Comparison of ENCODE assay signal across 14 cellular contexts in genomic region chr5:179357036-179357435, GRCh38. TPM values are rescaled to one million over a fixed set of nuclear protein-coding genes. Genes with fewer than 3 reads are reported as not detected.
"Had no signal": no experiment of that assay in that cellular context is flagged by ENCODE, and none has a peak within 500 bp of the region (broad histone marks: within the 10 kb centered on the region; RNA-seq: fewer than 3 reads in every experiment).

No MANE protein-coding gene starts in this region.

- H3K27ac ChIP-seq: breast epithelium, neutrophil, parathyroid adenoma had no signal

- H3K9me3 ChIP-seq: neutrophil had no signal

- H3K79me2 ChIP-seq: parathyroid adenoma had no signal

- H3K4me1 ChIP-seq: breast epithelium, parathyroid adenoma had no signal

- H3K9ac ChIP-seq: parathyroid adenoma had no signal

- DNase-seq: activated naive CD8-positive, alpha-beta T cell treated with anti-CD3 and anti-CD28 coated beads, Interleukin-2, amount 10 ng/mL, durations not matched to agents 7 days and 5 days; aorta; heart right ventricle; natural killer cell; stimulated activated CD4-positive, alpha-beta T cell treated with anti-CD3 and anti-CD28 coated beads, Interleukin-2, amount 100 ng/mL, for 48 hours had no signal

- H3K36me3 ChIP-seq: breast epithelium, gastroesophageal sphincter, heart right ventricle, neutrophil, tibial artery had no signal

- H3K4me3 ChIP-seq: breast epithelium, gastroesophageal sphincter, heart right ventricle, tibial artery had no signal

- H2AFZ ChIP-seq: parathyroid adenoma had no signal

- ATAC-seq: activated CD4-positive, CD25-positive, alpha-beta regulatory T cell treated with anti-CD3 and anti-CD28 coated beads, Interleukin-2, amount 50 U/mL, for 24 hours; natural killer cell; stimulated activated memory B cell treated with anti-CD40 and anti-IgM and Interleukin-4, amounts not matched to agents 10 μg/mL and 1 μg/mL and 100 μg/mL, for 72 hours had no signal

RNA-seq across cellular contexts. Expression of gene ADAMTS2, which starts 11.8 kb away (rescaled TPM):
- total RNA-seq: activated CD8-positive, alpha-beta memory T cell treated with anti-CD3 and anti-CD28 coated beads for 36 hours; activated naive CD8-positive, alpha-beta T cell treated with anti-CD3 and anti-CD28 coated beads, Interleukin-2, amount 10 ng/mL, durations not matched to agents 7 days and 5 days; activated T-helper 1 cell treated with anti-CD3 and anti-CD28 coated beads, Interleukin-12 subunit alpha, Interleukin-12 subunit beta, Interleukin-2, Interleukin-4 antibody, amounts not matched to agents 30 ng/mL and 10 ng/mL and 1 ng/mL, durations not matched to agents 14 hours and 24 hours and 36 hours had no signal
